10 cellular contexts compared by ENCODE assay signal in the genomic region with DNA sequence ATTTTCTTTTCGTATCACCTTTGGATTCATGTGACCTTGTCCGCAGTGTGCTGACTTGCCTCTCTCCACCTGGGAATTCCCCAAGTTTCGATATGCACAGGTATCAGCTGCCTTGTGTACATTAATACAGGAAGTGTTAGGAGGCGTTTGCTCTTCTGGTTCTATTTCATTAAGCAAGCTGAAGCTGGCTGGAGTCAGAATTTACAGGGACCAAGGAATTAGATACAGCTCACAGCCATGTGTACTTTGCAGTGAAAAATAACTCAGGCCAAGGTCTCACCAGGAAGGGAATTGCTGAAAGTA. TPM values are rescaled to one million over a fixed set of nuclear protein-coding genes. Genes with fewer than 3 reads are reported as not detected.
DNase-seq lines count a peak whose midpoint lies in the region; ATAC-seq and TF ChIP-seq lines count a peak whose summit lies in the region.
"Had no signal": no experiment of that assay in that cellular context is flagged by ENCODE, and none has a peak within 500 bp of the region (broad histone marks: within the 10 kb centered on the region; RNA-seq: fewer than 3 reads in every experiment).

No MANE protein-coding gene starts in this region.

- CTCF ChIA-PET in OCI-LY7 (lab: Charles Lee; ENCODE audit: unreplicated experiment): no interaction called here

- TF ChIP-seq CTCF in left lung (IDR thresholded peaks at IDR 0.05) (no peak), OCI-LY7 (conservative IDR thresholded peaks at IDR 0.05; ENCODE audit: low read length) (no peak)

- H3K4me2 ChIP-seq in OCI-LY7 (ENCODE audit: low read length): no peak overlapping the region; the same call in 1 of the 2 replicates

- H3K27ac ChIP-seq in left lung (no peak overlapping the region), OCI-LY7 (ENCODE audit: low read depth, low read length, poor library complexity, severe bottlenecking) (no peak overlapping the region)
- H3K27ac ChIP-seq: colonic mucosa, upper lobe of right lung had no signal

- H3K4me3 ChIP-seq in left lung (no peak overlapping the region), OCI-LY7 (ENCODE audit: low read depth, low read length, poor library complexity, severe bottlenecking) (no peak overlapping the region)
- H3K4me3 ChIP-seq: colonic mucosa, upper lobe of right lung had no signal

- H3K4me1 ChIP-seq in left lung (no peaks in the 10 kb centered on the region), OCI-LY7 (ENCODE audit: insufficient read depth, low read length, poor library complexity, severe bottlenecking) (no peaks in the 10 kb centered on the region)
- H3K4me1 ChIP-seq: colonic mucosa, upper lobe of right lung had no signal

- DNase-seq in left lung (no peak), HT-29 (ENCODE audit: low spot score) (no peak), OCI-LY7 (ENCODE audit: low spot score) (no peak), Ammon's horn (ENCODE audit: low spot score) (no peak)
- DNase-seq: colonic mucosa, upper lobe of right lung had no signal

- no peak overlapping the region for H2AFZ ChIP-seq in OCI-LY7 (ENCODE audit: low read length)

- no TSS peak for BruUV-seq in OCI-LY7 (replicated peaks; lab: Mats Ljungman, UMichigan)

- H4K20me1 ChIP-seq in OCI-LY7 (ENCODE audit: insufficient read depth, low read length): no peaks in the 10 kb centered on the region

- no peaks in the 10 kb centered on the region for H3K79me2 ChIP-seq in OCI-LY7 (ENCODE audit: insufficient read depth, low read depth, low read length)

- peak; percentile 82 for ATAC-seq in GM18502 (IDR thresholded peaks at IDR 0.05; ENCODE audit: poor library complexity, unreplicated experiment)
- ATAC-seq in GM21423 (IDR thresholded peaks at IDR 0.05; ENCODE audit: unreplicated experiment): peak; percentile 74
- peak; percentile 94 for ATAC-seq in HG03442 (IDR thresholded peaks at IDR 0.05; ENCODE audit: unreplicated experiment)
- peak; percentile 52 for ATAC-seq in left lung
- no peak for ATAC-seq in GM19397 (IDR thresholded peaks at IDR 0.05; ENCODE audit: unreplicated experiment)
- ATAC-seq: upper lobe of right lung had no signal

- intact Hi-C loops in left lung (cut with DNase I) (no loop called here), OCI-LY7 (cut with micrococcal nuclease; ENCODE audit: unreplicated experiment) (no loop called here)

- H3K9me2 ChIP-seq in OCI-LY7 (ENCODE audit: insufficient read depth, low read length): no peaks in the 10 kb centered on the region

- H3K36me3 ChIP-seq in left lung (no peaks in the 10 kb centered on the region), OCI-LY7 (ENCODE audit: insufficient read depth, low read length) (no peaks in the 10 kb centered on the region)
- H3K36me3 ChIP-seq: colonic mucosa, upper lobe of right lung had no signal

- no peaks in the 10 kb centered on the region for H3K27me3 ChIP-seq in left lung
- H3K27me3 ChIP-seq: colonic mucosa, upper lobe of right lung had no signal

- H3K9me3 ChIP-seq in left lung (no peaks in the 10 kb centered on the region), OCI-LY7 (ENCODE audit: low read length) (no peaks in the 10 kb centered on the region)
- H3K9me3 ChIP-seq: colonic mucosa, upper lobe of right lung had no signal

- POLR2A ChIA-PET in OCI-LY7 (lab: Charles Lee): interaction anchor here (1.8 kb wide), 1 partner anchor 10 kb away, joined by 7 read pairs; no protein-coding TSS in a partner anchor

RNA-seq across cellular contexts. Expression of gene TIAM2, which starts 14.1 kb away (rescaled TPM):
- total RNA-seq in left lung (1 to 10 TPM; 6.9 to 7.8 TPM), OCI-LY7 (2022) (6.2 and 7.3 TPM in 2 replicates)
- 1.3 and 2.0 TPM in 2 replicates for total RNA-seq in HT-29 (2014; rRNA removed; shearing (Covaris generic))
- total RNA-seq in OCI-LY7 (2014; rRNA removed; shearing (Covaris generic)): 5.4 and 8.4 TPM in 2 replicates
